In the genomic region with DNA sequence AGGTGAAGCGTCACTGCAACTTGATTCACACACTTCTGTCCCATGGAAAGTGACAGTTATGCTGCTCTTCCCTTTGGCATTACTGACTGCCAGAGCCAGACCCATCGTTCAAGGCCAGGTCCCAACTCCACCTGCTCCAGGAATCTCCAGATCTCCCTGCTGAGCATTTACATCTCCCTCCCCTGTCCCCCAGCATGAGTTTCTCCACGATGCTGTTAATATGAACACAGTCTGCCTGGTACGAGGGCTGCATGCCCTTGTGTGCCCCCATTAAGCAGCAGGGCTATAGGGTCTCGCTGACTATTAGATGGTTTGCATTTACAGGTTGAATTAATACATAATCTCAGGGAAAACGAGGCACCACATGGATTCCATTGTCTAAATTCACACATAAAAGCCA, we compare ENCODE assay signal across 21 cellular contexts. TPM values are rescaled to one million over a fixed set of nuclear protein-coding genes. Genes with fewer than 3 reads are reported as not detected.
DNase-seq lines count a peak whose midpoint lies in the region; ATAC-seq, FAIRE-seq and TF ChIP-seq lines count a peak whose summit lies in the region.
"Had no signal": no experiment of that assay in that cellular context is flagged by ENCODE, and none has a peak within 500 bp of the region (broad histone marks: within the 10 kb centered on the region; RNA-seq: fewer than 3 reads in every experiment).

No MANE protein-coding gene starts in this region.

- H3K4me2 ChIP-seq in astrocyte (ENCODE audit: low read length): peak overlapping the region; percentile 91
- H3K4me2 ChIP-seq in PC-3 (ENCODE audit: low read length): no peak overlapping the region

- ATAC-seq in left lung: no peak
- no peak for ATAC-seq in GM21390 (IDR thresholded peaks at IDR 0.05; ENCODE audit: unreplicated experiment)
- no peak for ATAC-seq in PC-3
- ATAC-seq: activated naive CD8-positive, alpha-beta T cell treated with anti-CD3 and anti-CD28 coated beads, Interleukin-2, amount 50 U/mL, for 24 hours; CD8-positive, alpha-beta T cell; HepG2 had no signal

- H3K9me3 ChIP-seq in astrocyte (ENCODE audit: insufficient read depth, low read depth, low read length): no peaks in the 10 kb centered on the region
- H3K9me3 ChIP-seq in stomach: no peaks in the 10 kb centered on the region
- no peaks in the 10 kb centered on the region for H3K9me3 ChIP-seq in left lung
- no peaks in the 10 kb centered on the region for H3K9me3 ChIP-seq in PC-3 (ENCODE audit: low read length)
- H3K9me3 ChIP-seq: SJSA1 had no signal

- no peaks in the 10 kb centered on the region for H3F3A ChIP-seq in PC-3 (ENCODE audit: low read length, unreplicated experiment)

- no peak for TF ChIP-seq EP300 in stomach (IDR thresholded peaks at IDR 0.05)

- H3K9ac ChIP-seq in astrocyte (ENCODE audit: low read length) (peak overlapping the region; percentile 89), PC-3 (ENCODE audit: low read length) (no peak overlapping the region)

- TF ChIP-seq CTCF in astrocyte (IDR thresholded peaks at IDR 0.05; ENCODE audit: insufficient read depth, low read depth, low read length) (no peak), fibroblast of villous mesenchyme (IDR thresholded peaks at IDR 0.05; ENCODE audit: insufficient read depth, low read depth, low read length) (no peak), stomach (IDR thresholded peaks at IDR 0.05) (no peak), left lung (IDR thresholded peaks at IDR 0.05) (no peak), PC-3 (conservative IDR thresholded peaks at IDR 0.05; ENCODE audit: low read depth, low read length) (no peak)

- no peaks in the 10 kb centered on the region for H3K27me3 ChIP-seq in astrocyte (ENCODE audit: insufficient read depth, low read length)
- no peaks in the 10 kb centered on the region for H3K27me3 ChIP-seq in stomach
- H3K27me3 ChIP-seq in left lung: peaks cover 0 to 19% of the 10 kb centered on the region in 2 donors
- no peaks in the 10 kb centered on the region for H3K27me3 ChIP-seq in PC-3 (ENCODE audit: low read length)
- H3K27me3 ChIP-seq: SJSA1 had no signal

- BruUV-seq in PC-3 (replicated peaks; lab: Mats Ljungman, UMichigan): no TSS peak

- POLR2A ChIA-PET in PC-3 (lab: Charles Lee; ENCODE audit: unreplicated experiment): no interaction called here

- CTCF ChIA-PET in PC-3 (lab: Charles Lee): no interaction called here

- no peak for TF ChIP-seq POLR2A in stomach (IDR thresholded peaks at IDR 0.05)

- H3K27ac ChIP-seq in astrocyte (ENCODE audit: low read depth, low read length) (no peak overlapping the region), stomach (peak overlapping the region in 4 of 5 donors; percentile 4 to 91 (median 54)), left lung (no peak overlapping the region), PC-3 (ENCODE audit: low read length) (no peak overlapping the region)
- H3K27ac ChIP-seq: cardiac muscle cell, SJSA1 had no signal

- no peaks in the 10 kb centered on the region for H3K27me3 Mint-ChIP-seq in astrocyte (ENCODE audit: low read depth, unreplicated experiment)

- H3K27ac Mint-ChIP-seq in astrocyte (ENCODE audit: unreplicated experiment): no peak overlapping the region
- H3K27ac Mint-ChIP-seq: activated naive CD8-positive, alpha-beta T cell treated with anti-CD3 and anti-CD28 coated beads, Interleukin-2, amount 50 U/mL, for 24 hours; activated T-helper 2 cell treated with anti-CD3 and anti-CD28 coated beads, Interferon-gamma antibody, Interleukin-2, Interleukin-4, amounts not matched to agents 10 μg/mL and 5 μg/mL and 100 μg/mL, durations not matched to agents 14 hours and 24 hours and 36 hours; CD8-positive, alpha-beta T cell; T-helper 1 cell treated with Interleukin-12 subunit alpha and Interleukin-12 subunit beta and Interleukin-4 antibody, amounts not matched to agents 30 μg/mL and 1 μg/mL, for 36 hours had no signal

- peak overlapping the region; percentile 14 for H3K4me3 ChIP-seq in astrocyte (ENCODE audit: insufficient read depth, low read depth, low read length)
- peak overlapping the region; percentile 69 for H3K4me3 ChIP-seq in fibroblast of villous mesenchyme (ENCODE audit: low read depth, low read length)
- peak overlapping the region in 3 of 4 donors; percentile 2 to 71 (median 54) for H3K4me3 ChIP-seq in stomach
- peak overlapping the region in 1 of 2 donors; percentile 76 for H3K4me3 ChIP-seq in left lung
- no peak overlapping the region for H3K4me3 ChIP-seq in PC-3 (ENCODE audit: low read length)
- H3K4me3 ChIP-seq: cardiac muscle cell, SJSA1 had no signal

- H2AFZ ChIP-seq in astrocyte (ENCODE audit: low read depth, low read length) (no peak overlapping the region), PC-3 (ENCODE audit: low read length) (no peak overlapping the region)

- FAIRE-seq in astrocyte (lab: Jason Lieb, UNC): no peak
- FAIRE-seq: HepG2 had no signal

- peaks cover 67% of the 10 kb centered on the region for H3K79me2 ChIP-seq in astrocyte (ENCODE audit: insufficient read depth, low read length)
- H3K79me2 ChIP-seq in PC-3 (ENCODE audit: low read length): peaks cover 10% of the 10 kb centered on the region

- H3K4me1 Mint-ChIP-seq in astrocyte (ENCODE audit: low read depth, unreplicated experiment): peaks cover 31% of the 10 kb centered on the region

- DNase-seq in HCEC 1CT (peak; percentile 22), astrocyte (ENCODE audit: low read depth) (no peak), fibroblast of villous mesenchyme (ENCODE audit: low read depth) (peak; percentile 35), stomach (no peak), left lung (no peak), PC-3 (no peak), amniotic stem cell (lab: John Stamatoyannopoulos, UW) (no peak)
- DNase-seq: activated CD4-positive, alpha-beta T cell treated with anti-CD3 and anti-CD28 coated beads for 48 hours; activated naive CD8-positive, alpha-beta T cell treated with anti-CD3 and anti-CD28 coated beads, Interleukin-2, amount 50 U/mL, for 24 hours; CD8-positive, alpha-beta T cell; dermis blood vessel endothelial cell; erythroblast; GF-D8; NCI-H1417 treated with DMSO at 0.1 percent for 48 hours; OCI-M1 had no signal

- H3K36me3 ChIP-seq in astrocyte (ENCODE audit: insufficient read depth, low read length) (peaks cover 50% of the 10 kb centered on the region), stomach (peaks cover 14 to 41% (median 39%) of the 10 kb centered on the region in 4 donors), left lung (peaks cover 0 to 28% of the 10 kb centered on the region in 2 donors), PC-3 (ENCODE audit: low read depth, low read length) (peaks cover 8% of the 10 kb centered on the region; the same call in 1 of the 2 replicates)
- H3K36me3 ChIP-seq: cardiac muscle cell had no signal

- no peaks in the 10 kb centered on the region for H3K9me2 ChIP-seq in PC-3 (replicated peaks; ENCODE audit: low read length)

- H3K9me3 Mint-ChIP-seq in astrocyte (ENCODE audit: unreplicated experiment): no peaks in the 10 kb centered on the region
- H3K9me3 Mint-ChIP-seq: activated naive CD8-positive, alpha-beta T cell treated with anti-CD3 and anti-CD28 coated beads, Interleukin-2, amount 50 U/mL, for 24 hours; activated T-helper 2 cell treated with anti-CD3 and anti-CD28 coated beads, Interferon-gamma antibody, Interleukin-2, Interleukin-4, amounts not matched to agents 10 μg/mL and 5 μg/mL and 100 μg/mL, durations not matched to agents 14 hours and 24 hours and 36 hours; CD8-positive, alpha-beta T cell; T-helper 1 cell treated with Interleukin-12 subunit alpha and Interleukin-12 subunit beta and Interleukin-4 antibody, amounts not matched to agents 30 μg/mL and 1 μg/mL, for 36 hours had no signal

- H3K4me1 ChIP-seq in astrocyte (ENCODE audit: insufficient read depth, low read length) (peaks cover 36% of the 10 kb centered on the region), stomach (peaks cover 9 to 63% (median 36%) of the 10 kb centered on the region in 4 donors), left lung (peaks cover 6 to 12% of the 10 kb centered on the region in 2 donors), PC-3 (ENCODE audit: insufficient read depth, low read length) (peaks cover 40% of the 10 kb centered on the region)

- intact Hi-C loops in stomach (cut with DNase I; ENCODE audit: low total_unique reads): loop anchor here (10.0 kb wide), 1 partner anchor 58 kb away; no protein-coding TSS in a partner anchor
- intact Hi-C loops in left lung (cut with DNase I): no loop called here
- intact Hi-C loops in PC-3 (cut with micrococcal nuclease): loop anchor here (10.0 kb wide), 1 partner anchor 508 kb away; no protein-coding TSS in a partner anchor

- H3K4me3 Mint-ChIP-seq in astrocyte (ENCODE audit: unreplicated experiment): peak overlapping the region; percentile 96
- H3K4me3 Mint-ChIP-seq: activated naive CD8-positive, alpha-beta T cell treated with anti-CD3 and anti-CD28 coated beads, Interleukin-2, amount 50 U/mL, for 24 hours; CD8-positive, alpha-beta T cell; T-helper 1 cell treated with Interleukin-12 subunit alpha and Interleukin-12 subunit beta and Interleukin-4 antibody, amounts not matched to agents 30 μg/mL and 1 μg/mL, for 36 hours had no signal

- 46 to 63% (median 51%) methylated on average over 6 of the region's 6 CpGs for WGBS in stomach, 5 donors

- H4K20me1 ChIP-seq in astrocyte (ENCODE audit: insufficient read depth, low read length) (peaks cover 67% of the 10 kb centered on the region), PC-3 (ENCODE audit: low read length) (no peaks in the 10 kb centered on the region)

- peaks cover 20% of the 10 kb centered on the region for H3K36me3 Mint-ChIP-seq in astrocyte (ENCODE audit: low read depth, unreplicated experiment)
- H3K36me3 Mint-ChIP-seq: CD8-positive, alpha-beta T cell had no signal

RNA-seq across cellular contexts. Expression of a gene that starts 4.3 kb away (rescaled TPM):
- 36.1 and 55.7 TPM in 2 replicates for total RNA-seq in astrocyte
- total RNA-seq in fibroblast of villous mesenchyme: 198 and 506 TPM in 2 replicates
- total RNA-seq in stomach: 100 to 1,000 TPM in 3 of 5 donors, 10 to 100 TPM in 2; 36.6 to 206 (median 108) TPM
- 10 to 100 TPM; 40.7 to 67.2 (median 43.8) TPM for polyA plus RNA-seq in stomach
- total RNA-seq in left lung: 100 to 1,000 TPM in 1 of 2 donors, 10 to 100 TPM in 1; 64.0 to 191 TPM
- total RNA-seq in PC-3 (2014; rRNA removed): 8.0 and 8.5 TPM in 2 replicates
- total RNA-seq: CD8-positive, alpha-beta T cell had no signal

Comparison
In these comparisons a context has a peak if more than half of its experiments do, and no peak if none do; other contexts are left out.
1. DNase-seq: peak in HCEC 1CT (single experiment) and fibroblast of villous mesenchyme (single experiment); none in astrocyte (single experiment), stomach (single experiment), left lung (0 of 2), PC-3 (single experiment) and amniotic stem cell (single experiment).
2. H3K27ac ChIP-seq: peak in stomach (4 of 5); none in astrocyte (single experiment), left lung (0 of 2) and PC-3 (single experiment).
3. intact Hi-C loops: an anchor here in stomach (10.0 kb wide) and PC-3 (10.0 kb wide); none called in left lung.